In the genomic region with DNA sequence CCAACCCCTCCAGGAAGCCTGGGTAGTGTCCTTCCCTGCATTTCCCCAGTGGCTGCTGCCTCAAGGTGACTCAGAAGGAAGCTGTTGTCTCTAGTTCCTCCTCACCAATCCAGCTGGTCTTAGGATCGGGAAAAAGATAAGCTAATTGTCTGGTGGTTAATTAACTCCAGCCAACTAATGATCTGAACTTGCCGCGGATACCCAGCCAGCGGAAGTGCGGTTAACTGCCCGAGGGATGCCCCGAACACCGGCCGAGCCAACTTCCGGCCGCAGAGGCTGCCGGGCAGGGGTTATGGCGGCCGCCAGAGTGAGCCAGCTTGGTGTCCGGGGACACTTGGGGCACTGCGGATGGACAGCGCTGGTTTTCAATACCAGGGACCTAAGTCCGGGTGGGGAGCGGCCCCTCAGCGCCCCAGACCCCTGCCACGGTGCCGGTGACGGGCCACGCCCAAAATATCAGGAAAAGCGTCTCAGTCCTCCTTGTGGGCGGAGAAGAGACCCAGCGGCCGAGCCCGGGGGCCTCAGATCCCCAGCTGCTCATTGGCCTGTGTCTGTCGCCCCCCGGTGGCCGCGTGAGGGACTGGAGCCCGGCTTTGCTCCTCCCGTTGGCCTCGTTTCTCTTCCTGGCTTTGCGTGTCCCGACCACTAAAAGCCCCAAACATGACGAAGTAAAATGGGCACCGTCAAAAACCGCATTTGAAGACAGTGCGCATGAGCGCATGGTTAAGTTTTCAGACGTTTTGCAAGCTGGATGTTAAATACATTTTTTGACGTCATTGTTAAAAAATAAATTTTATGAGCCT, we compare ENCODE assay signal across 8 cellular contexts. TPM values are rescaled to one million over a fixed set of nuclear protein-coding genes. Genes with fewer than 3 reads are reported as not detected.
A peak's percentile ranks its signal among the peaks of the same experiment; 100 is the strongest.
DNase-seq lines count a peak whose midpoint lies in the region; ATAC-seq and TF ChIP-seq lines count a peak whose summit lies in the region.

No MANE protein-coding gene starts in this region.

- H3K4me1 Mint-ChIP-seq in endothelial cell (ENCODE audit: unreplicated experiment) = peaks cover 12% of the 10 kb centered on the region
- H3K4me1 Mint-ChIP-seq in mesothelial cell of epicardium = peaks cover 6% of the 10 kb centered on the region

- H3K36me3 ChIP-seq in NT2/D1 (ENCODE audit: insufficient read depth, insufficient read length, low read length) = no peaks in the 10 kb centered on the region

- H3K4me3 ChIP-seq in NT2/D1 (ENCODE audit: insufficient read length, low read depth) = peak overlapping the region; percentile 81

- H3K4me1 ChIP-seq in NT2/D1 (ENCODE audit: insufficient read depth, insufficient read length) = no peaks in the 10 kb centered on the region

- H3K9me3 ChIP-seq in NT2/D1 (ENCODE audit: insufficient read depth, low read length) = no peaks in the 10 kb centered on the region

- peak; percentile 82 for ATAC-seq in GM21360 (IDR thresholded peaks at IDR 0.05; ENCODE audit: unreplicated experiment)

- H3K27me3 Mint-ChIP-seq in endothelial cell (ENCODE audit: unreplicated experiment) = peaks cover 4% of the 10 kb centered on the region
- peaks cover 53% of the 10 kb centered on the region for H3K27me3 Mint-ChIP-seq in mesothelial cell of epicardium (ENCODE audit: low read depth)

- no peaks in the 10 kb centered on the region for H3K27me3 ChIP-seq in NT2/D1 (ENCODE audit: insufficient read depth, insufficient read length)

- no peaks in the 10 kb centered on the region for H3K9me3 Mint-ChIP-seq in endothelial cell (ENCODE audit: unreplicated experiment)
- no peaks in the 10 kb centered on the region for H3K9me3 Mint-ChIP-seq in mesothelial cell of epicardium

- H3K9ac ChIP-seq in NT2/D1 (ENCODE audit: insufficient read length, low read depth) = peak overlapping the region; percentile 95

- peak overlapping the region; percentile 96 for H3K27ac Mint-ChIP-seq in endothelial cell (ENCODE audit: unreplicated experiment)
- H3K27ac Mint-ChIP-seq in mesothelial cell of epicardium = peak overlapping the region; percentile 82

- DNase-seq in COR-L47 (lab: John Stamatoyannopoulos, UW) (peak; percentile 82), HUDEP-2 (lab: John Stamatoyannopoulos, UW; ENCODE audit: unreplicated experiment in 76 of 76) (peak in 75 of 76 experiments; percentile 40 to 96 (median 87)), NT2/D1 (ENCODE audit: low read depth, low spot score) (peak; percentile 91), endothelial cell (ENCODE audit: low spot score) (peak; percentile 98), mesothelial cell of epicardium (ENCODE audit: low spot score in 2 of 2, unreplicated experiment in 2 of 2) (peak; percentile 86 to 98)
- DNase-seq in activated CD8-positive, alpha-beta memory T cell treated with anti-CD3 and anti-CD28 coated beads, Interleukin-2, amount 50 U/mL, for 4 hours = peak; percentile 93
- peak; percentile 80 to 87 for DNase-seq in stimulated activated CD8-positive, alpha-beta memory T cell treated with anti-CD3 and anti-CD28 coated beads, Interleukin-15, amount 100 ng/mL, for 4 hours (ENCODE audit: low read depth in 2 of 2)

- H3K4me3 Mint-ChIP-seq in endothelial cell (ENCODE audit: unreplicated experiment) (peak overlapping the region; percentile 84), mesothelial cell of epicardium (peak overlapping the region; percentile 79)

- peak; percentile 96 for TF ChIP-seq CTCF in endothelial cell (IDR thresholded peaks at IDR 0.05; ENCODE audit: unreplicated experiment)
- peak; percentile 97 for TF ChIP-seq CTCF in mesothelial cell of epicardium (IDR thresholded peaks at IDR 0.05; ENCODE audit: unreplicated experiment)

- no peaks in the 10 kb centered on the region for H3K36me3 Mint-ChIP-seq in endothelial cell (ENCODE audit: low read depth, unreplicated experiment)
- no peaks in the 10 kb centered on the region for H3K36me3 Mint-ChIP-seq in mesothelial cell of epicardium

RNA-seq across cellular contexts. Expression of a gene that starts 10.2 kb away (rescaled TPM):
- total RNA-seq in endothelial cell (ENCODE audit: unreplicated experiment) (0.59 TPM), mesothelial cell of epicardium (22.8 to 25.1 TPM (median 24.9 TPM) in 3 replicates)

RNA-seq across cellular contexts. Expression of a gene that starts 14.8 kb away (rescaled TPM):
- total RNA-seq in endothelial cell (ENCODE audit: unreplicated experiment) (24.9 TPM), mesothelial cell of epicardium (26.3 to 28.6 TPM (median 28.3 TPM) in 3 replicates)

RNA-seq across cellular contexts. Expression of a gene that starts 38.1 kb away (rescaled TPM):
- total RNA-seq in endothelial cell (ENCODE audit: unreplicated experiment) = 1.3 TPM
- total RNA-seq in mesothelial cell of epicardium = 0.51 to 1.5 TPM (median 0.70 TPM) in 3 replicates

RNA-seq across cellular contexts. Expression of a gene that starts 43.5 kb away (rescaled TPM):
- total RNA-seq in endothelial cell (ENCODE audit: unreplicated experiment) = 50.8 TPM
- total RNA-seq in mesothelial cell of epicardium = 25.9 to 29.4 TPM (median 29.0 TPM) in 3 replicates

RNA-seq across cellular contexts. Expression of a gene that starts 51.2 kb away (rescaled TPM):
- not detected for total RNA-seq in endothelial cell (ENCODE audit: unreplicated experiment)
- total RNA-seq in mesothelial cell of epicardium = not detected in 3 replicates

Comparison
In these comparisons a context has a peak if more than half of its experiments do, and no peak if none do; other contexts are left out.
1. Peak in every context shown above with its lines: DNase-seq, ATAC-seq and H3K4me3 ChIP-seq.
2. RNA of a gene that starts 10.2 kb away (total RNA-seq): 22.8 to 25.1 TPM in mesothelial cell of epicardium; 0.59 TPM in endothelial cell (single experiment); every median in the first group is over 10 times any median in the second.